ENCODE assay signal across 8 cellular contexts in the genomic region with DNA sequence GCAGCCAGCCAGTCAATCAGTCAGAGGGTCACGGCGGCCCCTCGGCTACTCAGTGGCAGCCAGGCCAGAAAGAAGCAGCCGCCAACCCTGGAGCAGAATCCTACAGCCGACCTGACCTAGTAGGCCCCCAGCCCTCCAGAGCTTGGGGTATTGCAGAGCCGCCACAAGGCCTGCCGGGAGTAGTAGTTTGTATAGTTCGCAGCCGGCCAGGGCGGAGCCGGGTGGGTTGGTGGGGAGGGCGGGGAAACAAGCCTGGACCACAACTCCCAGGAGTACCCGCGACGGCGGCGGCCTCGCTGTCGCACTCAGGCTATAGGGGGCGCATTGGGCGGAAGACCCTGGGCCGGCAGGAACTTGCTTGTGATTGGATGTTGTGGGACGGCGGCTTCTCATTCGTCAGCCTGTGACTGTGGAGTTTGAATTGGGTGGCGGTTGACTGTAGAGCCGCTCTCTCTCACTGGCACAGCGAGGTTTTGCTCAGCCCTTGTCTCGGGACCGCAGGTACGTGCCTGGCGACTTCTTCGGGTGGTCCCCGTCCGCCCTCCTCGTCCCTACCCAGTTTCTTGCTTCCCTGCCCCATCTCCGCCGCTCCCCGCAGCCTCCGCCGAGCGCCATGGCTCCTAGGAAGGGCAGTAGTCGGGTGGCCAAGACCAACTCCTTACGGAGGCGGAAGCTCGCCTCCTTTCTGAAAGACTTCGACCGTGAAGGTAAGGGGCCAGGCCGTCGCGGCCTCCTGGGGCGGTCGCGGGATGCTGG. TPM values are rescaled to one million over a fixed set of nuclear protein-coding genes. Genes with fewer than 3 reads are reported as not detected.
A peak's percentile ranks its signal among the peaks of the same experiment; 100 is the strongest.
DNase-seq lines count a peak whose midpoint lies in the region; ATAC-seq, FAIRE-seq and TF ChIP-seq lines count a peak whose summit lies in the region.

CDCA8 (plus strand) TSS at position 439 of the 756 bp plus-strand sequence; CDS start at position 614, 175 bp downstream.

- H3K27me3 Mint-ChIP-seq in CD4-positive, alpha-beta T cell, result no peaks in the 10 kb centered on the region

- H3K4me1 Mint-ChIP-seq in CD4-positive, alpha-beta T cell (ENCODE audit: low read depth), result peaks cover 37% of the 10 kb centered on the region

- H4K20me1 ChIP-seq in HepG2 (ENCODE audit: insufficient read depth, low read length), result no peaks in the 10 kb centered on the region

- peaks cover 14% of the 10 kb centered on the region for H3K36me3 Mint-ChIP-seq in CD4-positive, alpha-beta T cell (ENCODE audit: low read depth)

- TF ChIP-seq POLR2A in HepG2 (IDR thresholded peaks at IDR 0.05; ENCODE audit: insufficient read depth in 1 of 2, low read depth in 2 of 2, low read length in 2 of 2), result peak; percentile 79 to 91; a peak in 3 of 4 replicates

- TF ChIP-seq CTCF in CD4-positive, alpha-beta T cell (IDR thresholded peaks at IDR 0.05), result peak; percentile 63
- TF ChIP-seq CTCF in HepG2 (CRISPR knock-in tag; IDR thresholded peaks at IDR 0.05), result peak; percentile 89

- H3K9me3 Mint-ChIP-seq in CD4-positive, alpha-beta T cell, result no peaks in the 10 kb centered on the region

- CTCF ChIA-PET in CD4-positive, alpha-beta T cell (lab: Charles Lee), result interaction anchor here (0.8 to 1.9 kb wide), 6 partner anchors 10 to 178 kb away, joined by 3 to 8 read pairs (median 4); partner anchors contain the start of genes GNL2, MEAF6, MTF1 and YRDC
- CTCF ChIA-PET in HepG2 (lab: Yijun Ruan, JAX; ENCODE audit: low intra/inter-chr PET ratio, low total read pairs), result no interaction called here

- 0 out of 2 replicates have a peak, but pooled peaks have one; percentile 25 for TF ChIP-seq RAD21 in HepG2 (CRISPR knock-in tag; IDR thresholded peaks at IDR 0.05)

- peak; percentile 71 for FAIRE-seq in HepG2 (lab: Jason Lieb, UNC)

- H3K4me2 ChIP-seq in HepG2 (ENCODE audit: low read depth, low read length), result peak within 1 kb of the TSS; percentile 93

- intact Hi-C loops in CD4-positive, alpha-beta T cell (cut with DNase I, micrococcal nuclease), result loop anchor here (1.0 to 10.0 kb wide), 11 partner anchors 115 to 1240 kb away; partner anchors contain the start of genes C1orf122 (in 2 of the 2), UTP11 (in 2 of the 2), MRPS15 (in 1 of the 2) and MTF1 (in 1 of the 2)
- intact Hi-C loops in HepG2 (cut with micrococcal nuclease; ENCODE audit: unreplicated experiment), result loop anchor here (1.0 to 10.0 kb wide), 2 partner anchors 115 to 217 kb away; partner anchors contain the start of genes C1orf122 and ZC3H12A

- H2AFZ ChIP-seq in HepG2 (ENCODE audit: low read length), result no peak within 1 kb of the TSS

- peak; percentile 87 for ATAC-seq in CD4-positive, alpha-beta T cell (ENCODE audit: poor library complexity)
- peak; percentile 71 for ATAC-seq in GM19397 (IDR thresholded peaks at IDR 0.05; ENCODE audit: unreplicated experiment)
- ATAC-seq in HG03571 (IDR thresholded peaks at IDR 0.05; ENCODE audit: unreplicated experiment), result peak; percentile 70
- peak; percentile 93 for ATAC-seq in HepG2

- H3K27ac Mint-ChIP-seq in CD4-positive, alpha-beta T cell, result peak within 1 kb of the TSS; percentile 90

- H3K4me3 ChIP-seq in HepG2 (replicated peaks in 1 of 3; ENCODE audit: insufficient read depth in 1 of 3, low read depth in 2 of 3, low read length in 3 of 3), result peak within 1 kb of the TSS; percentile 83 to 99 (median 94)

- H3K9ac ChIP-seq in HepG2 (ENCODE audit: insufficient read depth, low read depth, low read length), result peak within 1 kb of the TSS; percentile 80

- H3K36me3 ChIP-seq in HepG2 (replicated peaks in 1 of 2; ENCODE audit: control insufficient read depth in 1 of 2, insufficient read depth in 2 of 2, low read length in 2 of 2), result peaks cover 0 to 21% of the 10 kb centered on the region in 2 experiments; a peak in 4 of 5 replicates

- H3K79me2 ChIP-seq in HepG2 (ENCODE audit: insufficient read depth, low read length), result peaks cover 30% of the 10 kb centered on the region

- no TSS peak for BruUV-seq in HepG2 (replicated peaks; lab: Mats Ljungman, UMichigan)

- peak within 1 kb of the TSS; percentile 98 for H3K4me3 Mint-ChIP-seq in CD4-positive, alpha-beta T cell

- peak in 1 of 2 experiments; percentile 35; a peak in 1 of 4 replicates for TF ChIP-seq EP300 in HepG2 (IDR thresholded peaks at IDR 0.05; ENCODE audit: low read depth in 2 of 2, low read length in 2 of 2)
- no peak for TF ChIP-seq EP300 in HepG2 (CRISPR knock-in tag; IDR thresholded peaks at IDR 0.05; ENCODE audit: borderline replicate concordance)

- H3K4me1 ChIP-seq in HepG2 (ENCODE audit: insufficient read depth, low read length), result peaks cover 22% of the 10 kb centered on the region

- WGBS in HepG2 (ENCODE audit: low lambda C conversion rate), result 0% methylated on average over 18 of the region's 54 CpGs

- in situ Hi-C loops in HepG2 (cut with HindIII; ENCODE audit: extremely low pct_ligation_motif_present, low pct_unique_long_range_greater_than_20kb), result no loop called here

- DNase-seq in CD4-positive, alpha-beta T cell, result peak; percentile 97 to 99 (median 98)
- peak; percentile 100 for DNase-seq in NCI-H774 (lab: John Stamatoyannopoulos, UW)
- peak; percentile 98 for DNase-seq in activated CD4-positive, alpha-beta T cell treated with anti-CD3 and anti-CD28 coated beads, Interleukin-2, amount 50 U/mL, for 4 hours
- peak; percentile 99 for DNase-seq in dermis blood vessel endothelial cell
- DNase-seq in HepG2 (ENCODE audit: low spot score), result peak; percentile 95
- DNase-seq in stimulated activated CD4-positive, alpha-beta T cell treated with anti-CD3 and anti-CD28 coated beads, Interleukin-4, amount 100 ng/mL, for 1 hour, result peak; percentile 98

- POLR2A ChIA-PET in CD4-positive, alpha-beta T cell (lab: Charles Lee), result interaction anchor here (1.1 to 2.6 kb wide), 5 partner anchors 17 to 178 kb away, joined by 3 to 13 read pairs (median 5); partner anchors contain the start of genes C1orf122, MEAF6, MTF1 and SNIP1
- POLR2A ChIA-PET in HepG2 (lab: Yijun Ruan, JAX), result interaction anchor here (0.8 to 1.5 kb wide), 5 partner anchors 96 to 177 kb away, joined by 3 to 6 read pairs (median 4); partner anchors contain the start of genes C1orf122, GNL2, MEAF6 and MTF1

- no peaks in the 10 kb centered on the region for H3K27me3 ChIP-seq in CD4-positive, alpha-beta T cell (ENCODE audit: control insufficient read depth, insufficient read depth, low read length)
- H3K27me3 ChIP-seq in HepG2 (ENCODE audit: control insufficient read depth in 1 of 2, insufficient read depth in 2 of 2, low read length in 2 of 2), result no peaks in the 10 kb centered on the region; a peak in 1 of 5 replicates

- peak within 1 kb of the TSS; percentile 46 for H3K27ac ChIP-seq in CD4-positive, alpha-beta T cell (ENCODE audit: low read depth, low read length)
- H3K27ac ChIP-seq in HepG2 (ENCODE audit: extremely low read length, insufficient read depth, low read length), result peak within 1 kb of the TSS; percentile 73

- H3K9me3 ChIP-seq in CD4-positive, alpha-beta T cell (ENCODE audit: control insufficient read depth, low read length), result no peaks in the 10 kb centered on the region
- no peaks in the 10 kb centered on the region for H3K9me3 ChIP-seq in HepG2 (ENCODE audit: low read length)

TF ChIP-seq in HepG2, 621 proteins besides CTCF, POLR2A, EP300 and RAD21 (continues in another document):
- TF ChIP-seq BRCA1 (CRISPR knock-in tag; IDR thresholded peaks at IDR 0.05) (peak; percentile 69; the same call in 1 of the 2 replicates), RXRA (CRISPR knock-in tag; IDR thresholded peaks at IDR 0.05) (peak; percentile 40; the same call in 1 of the 2 replicates), RAD51 (IDR thresholded peaks at IDR 0.05; ENCODE audit: borderline replicate concordance) (no peak), ZNF317 (CRISPR knock-in tag; IDR thresholded peaks at IDR 0.05) (no peak), SIN3A (IDR thresholded peaks at IDR 0.05; ENCODE audit: borderline replicate concordance, low read depth, low read length) (peak; percentile 99; the same call in 1 of the 2 replicates), ZSCAN29 (CRISPR knock-in tag; conservative IDR thresholded peaks at IDR 0.05) (no peak), ZNF530 (CRISPR knock-in tag; IDR thresholded peaks at IDR 0.05; ENCODE audit: low read depth) (no peak), HDAC1 (CRISPR knock-in tag; IDR thresholded peaks at IDR 0.05) (peak; percentile 96), U2AF2 (IDR thresholded peaks at IDR 0.05; ENCODE audit: low read depth, low read length) (no peak)
- TF ChIP-seq, protein P1, sequence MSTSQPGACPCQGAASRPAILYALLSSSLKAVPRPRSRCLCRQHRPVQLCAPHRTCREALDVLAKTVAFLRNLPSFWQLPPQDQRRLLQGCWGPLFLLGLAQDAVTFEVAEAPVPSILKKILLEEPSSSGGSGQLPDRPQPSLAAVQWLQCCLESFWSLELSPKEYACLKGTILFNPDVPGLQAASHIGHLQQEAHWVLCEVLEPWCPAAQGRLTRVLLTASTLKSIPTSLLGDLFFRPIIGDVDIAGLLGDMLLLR (CRISPR knock-in tag; IDR thresholded peaks at IDR 0.05), result no peak; the same call in 1 of the 2 replicates

RNA-seq across cellular contexts. Expression of gene CDCA8, which starts in this region (rescaled TPM):
- under 1 TPM; 0.25 to 0.36 TPM for total RNA-seq in CD4-positive, alpha-beta T cell
- total RNA-seq in dermis blood vessel endothelial cell, result 3.7 and 23.0 TPM in 2 replicates
- 38.6 and 48.7 TPM in 2 replicates for total RNA-seq in HepG2 (2016; rRNA removed; fragmentation: Illumina TruSeq; extraction: Trizol)
- total RNA-seq in HepG2 (2016; cell fraction: cytosol; rRNA removed; fragmentation: Illumina TruSeq; extraction: Trizol; ENCODE audit: low read depth), result 8.9 and 10.2 TPM in 2 replicates
- 38.9 and 41.7 TPM in 2 replicates for total RNA-seq in HepG2 (2016; cell fraction: insoluble cytoplasmic fraction; rRNA removed; fragmentation: Illumina TruSeq; extraction: Trizol)
- 24.2 and 26.4 TPM in 2 replicates for total RNA-seq in HepG2 (2016; cell fraction: membrane; rRNA removed; fragmentation: Illumina TruSeq; extraction: Trizol)
- 18.9 and 20.3 TPM in 2 replicates for total RNA-seq in HepG2 (2016; cell fraction: nucleus; rRNA removed; fragmentation: Illumina TruSeq; extraction: Trizol)
- 16.7 and 24.1 TPM in 2 replicates for polyA plus RNA-seq in HepG2 (2011; rRNA removed)
- polyA plus RNA-seq in HepG2 (2011; cell fraction: cytosol; rRNA removed), result 20.5 and 26.2 TPM in 2 replicates
- 11.8 and 15.5 TPM in 2 replicates for polyA plus RNA-seq in HepG2 (2011; cell fraction: nucleus; rRNA removed)
- polyA plus RNA-seq in HepG2 (2012), result 10.8 and 17.1 TPM in 2 replicates
- 5.2 and 5.7 TPM in 2 replicates for polyA plus RNA-seq in HepG2 (2016; cell fraction: cytosol; fragmentation: Illumina TruSeq; extraction: Trizol; ENCODE audit: low read depth)
- 45.9 and 54.1 TPM in 2 replicates for polyA plus RNA-seq in HepG2 (2016; cell fraction: insoluble cytoplasmic fraction; fragmentation: Illumina TruSeq; extraction: Trizol; ENCODE audit: low read depth)
- 12.7 and 13.2 TPM in 2 replicates for polyA plus RNA-seq in HepG2 (2016; cell fraction: membrane; fragmentation: Illumina TruSeq; extraction: Trizol; ENCODE audit: low read depth)
- polyA plus RNA-seq in HepG2 (2016; cell fraction: nucleus; fragmentation: Illumina TruSeq; extraction: Trizol; ENCODE audit: insufficient read depth, low read depth), result 32.7 and 33.4 TPM in 2 replicates
- 32.5 and 61.3 TPM in 2 replicates for polyA minus RNA-seq in HepG2 (2011; rRNA and poly(A)+ RNA removed; ENCODE audit: low replicate concordance)
- 12.6 and 18.5 TPM in 2 replicates for polyA minus RNA-seq in HepG2 (2011; cell fraction: cytosol; rRNA and poly(A)+ RNA removed)
- polyA minus RNA-seq in HepG2 (2011; cell fraction: nucleus; rRNA and poly(A)+ RNA removed), result 6.8 and 9.4 TPM in 2 replicates

Comparison
In these comparisons a context has a peak if more than half of its experiments do, and no peak if none do; other contexts are left out.
1. Peak in every context shown above with its lines: DNase-seq, ATAC-seq, H3K4me3 ChIP-seq and H3K27ac ChIP-seq.
2. Peak in DNase-seq, ATAC-seq and H3K27ac ChIP-seq in CD4-positive, alpha-beta T cell; RNA of the gene not detected or under 1 TPM.